ENCODE assay signal across 25 cellular contexts in the genomic region with DNA sequence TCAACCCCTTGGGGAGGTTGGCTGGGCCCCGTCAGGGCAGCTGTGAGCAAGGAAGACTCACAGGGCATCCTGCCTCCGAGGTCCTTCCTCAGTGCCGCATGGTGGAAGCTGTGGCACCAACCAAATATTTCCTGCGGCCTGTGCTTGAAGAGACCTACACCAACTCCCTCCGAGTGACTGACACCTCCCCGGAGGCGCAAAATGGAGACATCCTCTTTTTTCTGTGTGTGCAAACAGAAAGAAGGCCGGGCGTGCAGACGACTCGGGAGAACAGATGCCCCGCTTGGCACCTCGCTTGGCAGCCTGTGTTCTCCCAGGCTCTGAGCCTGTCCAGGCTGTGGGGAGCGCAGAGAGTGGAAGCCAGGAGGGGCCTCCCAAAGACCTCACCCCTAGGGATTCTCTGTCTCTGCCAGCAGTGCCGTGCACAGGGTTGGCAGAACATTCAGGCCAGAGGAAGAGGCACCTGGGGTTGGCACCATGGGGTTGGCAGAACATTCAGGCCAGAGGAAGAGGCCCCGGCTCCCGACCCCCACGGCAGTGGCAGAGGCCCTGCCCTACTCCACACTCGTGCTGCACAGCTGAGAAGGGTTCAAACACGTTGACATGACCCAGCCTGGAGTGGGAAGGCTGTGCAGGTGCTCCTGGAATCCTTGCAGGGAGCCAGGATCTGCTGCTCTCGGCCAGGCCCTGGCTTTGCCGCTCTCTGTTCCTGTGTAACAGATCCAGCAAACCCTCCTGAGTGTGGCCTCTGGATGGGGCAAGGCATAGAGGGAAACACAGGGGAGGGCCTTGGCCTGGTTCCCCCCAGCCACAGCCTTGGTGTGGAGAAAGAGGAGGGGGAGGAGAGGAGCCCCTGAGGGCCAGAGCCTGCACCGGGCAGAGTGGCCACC.
DNase-seq lines count a peak whose midpoint lies in the region; ATAC-seq and TF ChIP-seq lines count a peak whose summit lies in the region.
"Had no signal": no experiment of that assay in that cellular context is flagged by ENCODE, and none has a peak within 500 bp of the region (broad histone marks: within the 10 kb centered on the region; RNA-seq: fewer than 3 reads in every experiment).

No MANE protein-coding gene starts in this region.

- no peaks in the 10 kb centered on the region for H3K36me3 Mint-ChIP-seq in natural killer cell treated with Interleukin-12 subunit alpha and Interleukin-12 subunit beta and Interleukin-15 and Interleukin-18, amount 100 ng/mL, for 72 hours
- H3K36me3 Mint-ChIP-seq in natural killer cell, result no peaks in the 10 kb centered on the region
- H3K36me3 Mint-ChIP-seq: memory B cell, type B pancreatic cell had no signal

- H3K27me3 Mint-ChIP-seq in natural killer cell treated with Interleukin-12 subunit alpha and Interleukin-12 subunit beta and Interleukin-15 and Interleukin-18, amount 100 ng/mL, for 72 hours, result peaks cover 0 to 2% of the 10 kb centered on the region in 2 donors
- H3K27me3 Mint-ChIP-seq in natural killer cell (ENCODE audit: low read depth in 2 of 2), result no peaks in the 10 kb centered on the region
- H3K27me3 Mint-ChIP-seq: activated CD8-positive, alpha-beta T cell treated with anti-CD3 and anti-CD28 coated beads for 36 hours; memory B cell had no signal

- peak; percentile 29 for DNase-seq in natural killer cell treated with Interleukin-12 subunit alpha and Interleukin-12 subunit beta and Interleukin-15 and Interleukin-18, amount 100 ng/mL, for 72 hours (ENCODE audit: low spot score)
- DNase-seq in natural killer cell (no peak), dorsolateral prefrontal cortex (peak in 7 of 10 donors; percentile 22 to 80 (median 54)), posterior vena cava (ENCODE audit: low spot score) (peak; percentile 71), kidney tubule cell (ENCODE audit: low spot score) (no peak), omental fat pad (ENCODE audit: low spot score) (no peak)
- DNase-seq: activated CD8-positive, alpha-beta T cell treated with anti-CD3 and anti-CD28 coated beads for 36 hours; DMS79 treated with DMSO at 0.1 percent for 48 hours; effector memory CD4-positive, alpha-beta T cell; erythroblast; NCI-H1417 treated with DMSO at 0.1 percent for 48 hours; NCI-H2107; NCI-H446; NCI-H774; RPMI8226; small intestine; stimulated activated CD4-positive, alpha-beta T cell treated with anti-CD3 and anti-CD28 coated beads, Interleukin-1b, Interleukin-23, amount 100 ng/mL, for 48 hours had no signal

- peaks cover 0 to 15% (median 0%) of the 10 kb centered on the region in 45 donors for H3K27me3 ChIP-seq in dorsolateral prefrontal cortex
- H3K27me3 ChIP-seq: body of pancreas, neutrophil had no signal

- no peak overlapping the region for H3K27ac ChIP-seq in dorsolateral prefrontal cortex
- H3K27ac ChIP-seq: body of pancreas, KMS-11, neutrophil, SK-N-MC had no signal

- no peak for TF ChIP-seq CTCF in natural killer cell (IDR thresholded peaks at IDR 0.05)
- TF ChIP-seq CTCF in dorsolateral prefrontal cortex (IDR thresholded peaks at IDR 0.05 in 54 of 56, conservative IDR thresholded peaks at IDR 0.05 in 2 of 56; ENCODE audit: low read depth in 1 of 56, partially characterized antibody in 56 of 56), result no peak
- TF ChIP-seq CTCF in omental fat pad (IDR thresholded peaks at IDR 0.05), result no peak

- no peak overlapping the region for H3K4me3 Mint-ChIP-seq in natural killer cell treated with Interleukin-12 subunit alpha and Interleukin-12 subunit beta and Interleukin-15 and Interleukin-18, amount 100 ng/mL, for 72 hours
- no peak overlapping the region for H3K4me3 Mint-ChIP-seq in natural killer cell
- H3K4me3 Mint-ChIP-seq: activated CD8-positive, alpha-beta T cell treated with anti-CD3 and anti-CD28 coated beads for 36 hours; memory B cell; T-helper 1 cell treated with Interleukin-12 subunit alpha and Interleukin-12 subunit beta and Interleukin-4 antibody, amounts not matched to agents 30 μg/mL and 1 μg/mL, for 36 hours; type B pancreatic cell had no signal

- H3K4me3 ChIP-seq in dorsolateral prefrontal cortex, result no peak overlapping the region
- H3K4me3 ChIP-seq: body of pancreas, SK-N-MC had no signal

- intact Hi-C loops in natural killer cell (cut with micrococcal nuclease) (no loop called here), dorsolateral prefrontal cortex (cut with DNase I) (loop anchor here (2.0 to 10.0 kb wide), 2 partner anchors 63 to 77 kb away; no protein-coding TSS in a partner anchor), posterior vena cava (cut with DNase I) (no loop called here)

- no peak overlapping the region for H3K27ac Mint-ChIP-seq in natural killer cell treated with Interleukin-12 subunit alpha and Interleukin-12 subunit beta and Interleukin-15 and Interleukin-18, amount 100 ng/mL, for 72 hours
- H3K27ac Mint-ChIP-seq in natural killer cell, result no peak overlapping the region
- H3K27ac Mint-ChIP-seq: activated CD8-positive, alpha-beta T cell treated with anti-CD3 and anti-CD28 coated beads for 36 hours; memory B cell; T-helper 1 cell treated with Interleukin-12 subunit alpha and Interleukin-12 subunit beta and Interleukin-4 antibody, amounts not matched to agents 30 μg/mL and 1 μg/mL, for 36 hours; type B pancreatic cell had no signal

- no peak for ATAC-seq in natural killer cell treated with Interleukin-12 subunit alpha and Interleukin-12 subunit beta and Interleukin-15 and Interleukin-18, amount 100 ng/mL, for 72 hours
- ATAC-seq in natural killer cell (no peak), GM21390 (IDR thresholded peaks at IDR 0.05; ENCODE audit: unreplicated experiment) (no peak), omental fat pad (ENCODE audit: low FRiP score) (no peak)
- ATAC-seq: activated CD8-positive, alpha-beta T cell treated with anti-CD3 and anti-CD28 coated beads for 36 hours; body of pancreas had no signal

- H3K9me3 Mint-ChIP-seq in natural killer cell treated with Interleukin-12 subunit alpha and Interleukin-12 subunit beta and Interleukin-15 and Interleukin-18, amount 100 ng/mL, for 72 hours, result no peaks in the 10 kb centered on the region
- no peaks in the 10 kb centered on the region for H3K9me3 Mint-ChIP-seq in natural killer cell
- H3K9me3 Mint-ChIP-seq: activated CD8-positive, alpha-beta T cell treated with anti-CD3 and anti-CD28 coated beads for 36 hours; memory B cell; T-helper 1 cell treated with Interleukin-12 subunit alpha and Interleukin-12 subunit beta and Interleukin-4 antibody, amounts not matched to agents 30 μg/mL and 1 μg/mL, for 36 hours; type B pancreatic cell had no signal

- H3K4me1 Mint-ChIP-seq in natural killer cell treated with Interleukin-12 subunit alpha and Interleukin-12 subunit beta and Interleukin-15 and Interleukin-18, amount 100 ng/mL, for 72 hours (ENCODE audit: low read depth in 2 of 2), result no peaks in the 10 kb centered on the region
- no peaks in the 10 kb centered on the region for H3K4me1 Mint-ChIP-seq in natural killer cell
- H3K4me1 Mint-ChIP-seq: memory B cell had no signal

Comparison
In these comparisons a context has a peak if more than half of its experiments do, and no peak if none do; other contexts are left out.
1. DNase-seq: peak in natural killer cell treated with Interleukin-12 subunit alpha and Interleukin-12 subunit beta and Interleukin-15 and Interleukin-18, amount 100 ng/mL, for 72 hours (single experiment), dorsolateral prefrontal cortex (7 of 10) and posterior vena cava (single experiment); none in natural killer cell (single experiment), kidney tubule cell (single experiment) and omental fat pad (single experiment).
2. intact Hi-C loops: an anchor here in dorsolateral prefrontal cortex (2.0 to 10.0 kb wide); none called in natural killer cell and posterior vena cava.